ENCODE assay signal across 1 cellular context in genomic region chr14:61561657-61562276, GRCh38.
TF ChIP-seq lines count a peak whose summit lies in the region.

No MANE protein-coding gene starts in this region.

TF ChIP-seq in HepG2, 621 proteins besides CTCF, POLR2A, EP300 and RAD21 (continued from another document and continues in another):
- TF ChIP-seq HNF4A (CRISPR knock-in tag; IDR thresholded peaks at IDR 0.05) (peak; percentile 40; the same call in 1 of the 2 replicates), JDP2 (CRISPR knock-in tag; IDR thresholded peaks at IDR 0.05; ENCODE audit: borderline replicate concordance) (no peak), ZNF281 (CRISPR knock-in tag; IDR thresholded peaks at IDR 0.05; ENCODE audit: borderline replicate concordance) (peak; percentile 82; the same call in 1 of the 2 replicates), U2AF1 (optimal IDR thresholded peaks at IDR 0.05; ENCODE audit: low read depth, low read length) (no peak), AKNA (CRISPR knock-in tag; IDR thresholded peaks at IDR 0.05; ENCODE audit: borderline replicate concordance) (no peak), RFXANK (CRISPR knock-in tag; IDR thresholded peaks at IDR 0.05) (no peak), MED1 (CRISPR knock-in tag; IDR thresholded peaks at IDR 0.05) (peak; percentile 92), ZNF775 (CRISPR knock-in tag; IDR thresholded peaks at IDR 0.05; ENCODE audit: borderline replicate concordance) (no peak), ZBTB37 (CRISPR knock-in tag; IDR thresholded peaks at IDR 0.05) (0 out of 2 replicates have a peak, but pooled peaks have one; percentile 68), NONO (IDR thresholded peaks at IDR 0.05) (no peak), NONO (CRISPR knock-in tag; conservative IDR thresholded peaks at IDR 0.05) (no peak), ZIK1 (CRISPR knock-in tag; IDR thresholded peaks at IDR 0.05; ENCODE audit: borderline replicate concordance, low read depth) (peak; percentile 43; the same call in 1 of the 2 replicates), ZNF564 (CRISPR knock-in tag; IDR thresholded peaks at IDR 0.05) (peak; percentile 56; the same call in 1 of the 2 replicates), ZKSCAN5 (CRISPR knock-in tag; IDR thresholded peaks at IDR 0.05) (no peak), ZBTB34 (CRISPR knock-in tag; IDR thresholded peaks at IDR 0.05) (0 out of 2 replicates have a peak, but pooled peaks have one; percentile 46), KMT2B (CRISPR knock-in tag; IDR thresholded peaks at IDR 0.05) (peak; percentile 53; the same call in 1 of the 2 replicates), SPEN (CRISPR knock-in tag; IDR thresholded peaks at IDR 0.05; ENCODE audit: low read depth) (peak; percentile 61), ZNF430 (CRISPR knock-in tag; IDR thresholded peaks at IDR 0.05) (no peak; the same call in 1 of the 2 replicates), ZBTB7A (CRISPR knock-in tag; IDR thresholded peaks at IDR 0.05) (peak; percentile 54; the same call in 1 of the 2 replicates), PCBP1 (IDR thresholded peaks at IDR 0.05; ENCODE audit: borderline replicate concordance, low read depth, low read length) (no peak), E2F1 (CRISPR knock-in tag; IDR thresholded peaks at IDR 0.05) (no peak), SAFB2 (CRISPR knock-in tag; IDR thresholded peaks at IDR 0.05; ENCODE audit: borderline replicate concordance, low read depth) (no peak; the same call in 1 of the 2 replicates), ZNF44 (CRISPR knock-in tag; IDR thresholded peaks at IDR 0.05) (no peak), ZNF432 (CRISPR knock-in tag; IDR thresholded peaks at IDR 0.05; ENCODE audit: borderline replicate concordance) (no peak), ZNF280B (CRISPR knock-in tag; IDR thresholded peaks at IDR 0.05; ENCODE audit: borderline replicate concordance) (0 out of 2 replicates have a peak, but pooled peaks have one; percentile 36), ZNF275 (CRISPR knock-in tag; IDR thresholded peaks at IDR 0.05; ENCODE audit: borderline replicate concordance) (no peak), RFX3 (CRISPR knock-in tag; IDR thresholded peaks at IDR 0.05) (no peak), ZNF841 (CRISPR knock-in tag; IDR thresholded peaks at IDR 0.05; ENCODE audit: borderline replicate concordance) (no peak), CENPBD1 (CRISPR knock-in tag; IDR thresholded peaks at IDR 0.05; ENCODE audit: borderline replicate concordance, low read depth) (no peak), ZNF30 (CRISPR knock-in tag; IDR thresholded peaks at IDR 0.05) (no peak), ZNF713 (CRISPR knock-in tag; IDR thresholded peaks at IDR 0.05) (no peak), ZNF12 (CRISPR knock-in tag; IDR thresholded peaks at IDR 0.05) (peak; percentile 61; the same call in 1 of the 2 replicates), SETDB1 (CRISPR knock-in tag; IDR thresholded peaks at IDR 0.05; ENCODE audit: borderline replicate concordance) (no peak), WIZ (CRISPR knock-in tag; IDR thresholded peaks at IDR 0.05) (no peak), IRF1 (CRISPR knock-in tag; IDR thresholded peaks at IDR 0.05; ENCODE audit: low read depth) (no peak), ZNF3 (CRISPR knock-in tag; IDR thresholded peaks at IDR 0.05) (no peak), ATF2 (CRISPR knock-in tag; IDR thresholded peaks at IDR 0.05) (peak; percentile 43; the same call in 1 of the 2 replicates), NRL (CRISPR knock-in tag; IDR thresholded peaks at IDR 0.05; ENCODE audit: borderline replicate concordance) (no peak), RBFOX2 (IDR thresholded peaks at IDR 0.05; ENCODE audit: low read depth, low read length) (peak; percentile 46; the same call in 1 of the 2 replicates), ZNF276 (CRISPR knock-in tag; IDR thresholded peaks at IDR 0.05; ENCODE audit: low read depth) (no peak; the same call in 1 of the 2 replicates)
